In genomic region chr3:28042095-28042635, GRCh38 we compare ENCODE assay signal across 18 cellular contexts.
DNase-seq lines count a peak whose midpoint lies in the region; ATAC-seq and TF ChIP-seq lines count a peak whose summit lies in the region.
"Had no signal": no experiment of that assay in that cellular context is flagged by ENCODE, and none has a peak within 500 bp of the region (broad histone marks: within the 10 kb centered on the region; RNA-seq: fewer than 3 reads in every experiment).

No MANE protein-coding gene starts in this region.

- H3K4me1 Mint-ChIP-seq in activated CD8-positive, alpha-beta T cell treated with anti-CD3 and anti-CD28 coated beads for 36 hours (ENCODE audit: low read depth): peaks cover 14% of the 10 kb centered on the region

- TF ChIP-seq CTCF in DND-41 (IDR thresholded peaks at IDR 0.05; ENCODE audit: borderline replicate concordance, extremely low read depth, low read length, poor library complexity, severe bottlenecking) (no peak), smooth muscle cell (IDR thresholded peaks at IDR 0.05; ENCODE audit: borderline replicate concordance, insufficient read depth, poor library complexity, severe bottlenecking) (no peak)
- no peak for TF ChIP-seq CTCF in activated CD8-positive, alpha-beta T cell treated with anti-CD3 and anti-CD28 coated beads for 36 hours (IDR thresholded peaks at IDR 0.05)

- peaks cover 14% of the 10 kb centered on the region for H3K4me1 ChIP-seq in DND-41 (ENCODE audit: insufficient read depth, low read length)
- H3K4me1 ChIP-seq in smooth muscle cell (ENCODE audit: low read depth): no peaks in the 10 kb centered on the region
- H3K4me1 ChIP-seq: HAP-1 had no signal

- H3K79me2 ChIP-seq in DND-41 (ENCODE audit: insufficient read depth, low read length) (no peaks in the 10 kb centered on the region), smooth muscle cell (ENCODE audit: low read depth) (no peaks in the 10 kb centered on the region)

- H4K20me1 ChIP-seq in DND-41 (ENCODE audit: insufficient read depth, low read length) (no peaks in the 10 kb centered on the region), smooth muscle cell (ENCODE audit: low read depth) (no peaks in the 10 kb centered on the region)

- no peaks in the 10 kb centered on the region for H3F3A ChIP-seq in smooth muscle cell (ENCODE audit: low read depth)

- no peak overlapping the region; the same call in 1 of the 2 replicates for H3K27ac ChIP-seq in DND-41 (ENCODE audit: low read length)
- no peak overlapping the region for H3K27ac ChIP-seq in smooth muscle cell (ENCODE audit: low read depth)
- H3K27ac ChIP-seq: thoracic aorta had no signal

- H3K4me2 ChIP-seq in DND-41 (ENCODE audit: insufficient read depth, low read length) (no peak overlapping the region), smooth muscle cell (no peak overlapping the region)

- no peaks in the 10 kb centered on the region for H3K36me3 Mint-ChIP-seq in activated CD8-positive, alpha-beta T cell treated with anti-CD3 and anti-CD28 coated beads for 36 hours (ENCODE audit: low read depth)
- H3K36me3 Mint-ChIP-seq: activated CD4-positive, alpha-beta memory T cell treated with anti-CD3 and anti-CD28 coated beads for 36 hours; activated naive CD8-positive, alpha-beta T cell treated with anti-CD3 and anti-CD28 coated beads for 36 hours had no signal

- DNase-seq in DND-41 (no peak), smooth muscle cell (lab: John Stamatoyannopoulos, UW; ENCODE audit: unreplicated experiment) (no peak), OCI-M1 (lab: John Stamatoyannopoulos, UW) (no peak), kidney glomerular epithelial cell (lab: John Stamatoyannopoulos, UW) (no peak)
- DNase-seq in activated CD8-positive, alpha-beta T cell treated with anti-CD3 and anti-CD28 coated beads for 36 hours: no peak
- DNase-seq: activated CD4-positive, alpha-beta memory T cell treated with anti-CD3 and anti-CD28 coated beads for 36 hours; activated naive CD8-positive, alpha-beta T cell treated with anti-CD3 and anti-CD28 coated beads for 36 hours; activated T-cell treated with anti-CD3 and anti-CD28 coated beads, Interleukin-2, amount 50 U/mL, for 72 hours; C1 segment of cervical spinal cord; NCI-H1930; occipital lobe; stimulated activated CD4-positive, alpha-beta T cell treated with anti-CD3 and anti-CD28 coated beads, Interleukin-4, amount 100 ng/mL, for 4 hours had no signal

- no peaks in the 10 kb centered on the region for H3K36me3 ChIP-seq in DND-41 (ENCODE audit: insufficient read depth, low read length)
- no peaks in the 10 kb centered on the region for H3K36me3 ChIP-seq in smooth muscle cell (ENCODE audit: low read depth)
- H3K36me3 ChIP-seq: HAP-1, thoracic aorta had no signal

- POLR2A ChIA-PET in activated CD8-positive, alpha-beta T cell treated with anti-CD3 and anti-CD28 coated beads for 36 hours (lab: Charles Lee): no interaction called here

- H3K9me3 Mint-ChIP-seq in activated CD8-positive, alpha-beta T cell treated with anti-CD3 and anti-CD28 coated beads for 36 hours: no peaks in the 10 kb centered on the region
- H3K9me3 Mint-ChIP-seq: activated CD4-positive, alpha-beta memory T cell treated with anti-CD3 and anti-CD28 coated beads for 36 hours; activated naive CD8-positive, alpha-beta T cell treated with anti-CD3 and anti-CD28 coated beads for 36 hours; activated T-cell treated with anti-CD3 and anti-CD28 coated beads, Interleukin-2, amount 50 U/mL, for 72 hours had no signal

- H3K27me3 ChIP-seq in DND-41 (ENCODE audit: insufficient read depth, low read length, poor library complexity) (no peaks in the 10 kb centered on the region), smooth muscle cell (ENCODE audit: low read depth) (no peaks in the 10 kb centered on the region)

- no peaks in the 10 kb centered on the region for H3K9me3 ChIP-seq in DND-41 (ENCODE audit: insufficient read depth, low read length, severe bottlenecking)
- H3K9me3 ChIP-seq in smooth muscle cell (replicated peaks; ENCODE audit: low read depth): no peaks in the 10 kb centered on the region
- H3K9me3 ChIP-seq: HAP-1, thoracic aorta had no signal

- H3K9ac ChIP-seq in DND-41 (ENCODE audit: low read depth, low read length) (no peak overlapping the region), smooth muscle cell (ENCODE audit: low read depth) (no peak overlapping the region)

- H3K4me3 ChIP-seq in DND-41 (ENCODE audit: low read depth in 1 of 2, low read length in 2 of 2): no peak overlapping the region
- no peak overlapping the region for H3K4me3 ChIP-seq in smooth muscle cell
- H3K4me3 ChIP-seq: HAP-1, thoracic aorta had no signal

- no peak overlapping the region for H3K27ac Mint-ChIP-seq in activated CD8-positive, alpha-beta T cell treated with anti-CD3 and anti-CD28 coated beads for 36 hours
- H3K27ac Mint-ChIP-seq: activated CD4-positive, alpha-beta memory T cell treated with anti-CD3 and anti-CD28 coated beads for 36 hours; activated naive CD8-positive, alpha-beta T cell treated with anti-CD3 and anti-CD28 coated beads for 36 hours; activated T-cell treated with anti-CD3 and anti-CD28 coated beads, Interleukin-2, amount 50 U/mL, for 72 hours had no signal

- H2AFZ ChIP-seq in DND-41 (ENCODE audit: low read depth, low read length) (no peak overlapping the region; the same call in 1 of the 2 replicates), smooth muscle cell (ENCODE audit: low read depth) (no peak overlapping the region)

- WGBS in smooth muscle cell (ENCODE audit: low lambda C conversion rate): 78% methylated on average over 2 of the region's 2 CpGs

- H3K4me3 Mint-ChIP-seq in activated CD8-positive, alpha-beta T cell treated with anti-CD3 and anti-CD28 coated beads for 36 hours: no peak overlapping the region
- H3K4me3 Mint-ChIP-seq: activated CD4-positive, alpha-beta memory T cell treated with anti-CD3 and anti-CD28 coated beads for 36 hours; activated naive CD8-positive, alpha-beta T cell treated with anti-CD3 and anti-CD28 coated beads for 36 hours; activated T-cell treated with anti-CD3 and anti-CD28 coated beads, Interleukin-2, amount 50 U/mL, for 72 hours had no signal

- ATAC-seq in DND-41 (ENCODE audit: insufficient read depth, low read depth): peak; percentile 56; the same call in 2 of the 3 replicates
- peak; percentile 51 for ATAC-seq in GM19025 (IDR thresholded peaks at IDR 0.05; ENCODE audit: low read depth, unreplicated experiment)
- ATAC-seq in GM21786 (IDR thresholded peaks at IDR 0.05; ENCODE audit: unreplicated experiment): peak; percentile 67
- ATAC-seq in HG03175 (IDR thresholded peaks at IDR 0.05; ENCODE audit: unreplicated experiment): peak; percentile 58
- no peak for ATAC-seq in activated CD8-positive, alpha-beta T cell treated with anti-CD3 and anti-CD28 coated beads for 36 hours
- ATAC-seq: activated T-cell treated with anti-CD3 and anti-CD28 coated beads, Interleukin-2, amount 50 U/mL, for 72 hours; HepG2 had no signal

- H3K27me3 Mint-ChIP-seq in activated CD8-positive, alpha-beta T cell treated with anti-CD3 and anti-CD28 coated beads for 36 hours: no peaks in the 10 kb centered on the region
- H3K27me3 Mint-ChIP-seq: activated naive CD8-positive, alpha-beta T cell treated with anti-CD3 and anti-CD28 coated beads for 36 hours had no signal

- CTCF ChIA-PET in activated CD8-positive, alpha-beta T cell treated with anti-CD3 and anti-CD28 coated beads for 36 hours (lab: Charles Lee): no interaction called here

- intact Hi-C loops in activated CD8-positive, alpha-beta T cell treated with anti-CD3 and anti-CD28 coated beads for 36 hours (cut with micrococcal nuclease): no loop called here
